ENCODE assay signal across 7 cellular contexts in the genomic region with DNA sequence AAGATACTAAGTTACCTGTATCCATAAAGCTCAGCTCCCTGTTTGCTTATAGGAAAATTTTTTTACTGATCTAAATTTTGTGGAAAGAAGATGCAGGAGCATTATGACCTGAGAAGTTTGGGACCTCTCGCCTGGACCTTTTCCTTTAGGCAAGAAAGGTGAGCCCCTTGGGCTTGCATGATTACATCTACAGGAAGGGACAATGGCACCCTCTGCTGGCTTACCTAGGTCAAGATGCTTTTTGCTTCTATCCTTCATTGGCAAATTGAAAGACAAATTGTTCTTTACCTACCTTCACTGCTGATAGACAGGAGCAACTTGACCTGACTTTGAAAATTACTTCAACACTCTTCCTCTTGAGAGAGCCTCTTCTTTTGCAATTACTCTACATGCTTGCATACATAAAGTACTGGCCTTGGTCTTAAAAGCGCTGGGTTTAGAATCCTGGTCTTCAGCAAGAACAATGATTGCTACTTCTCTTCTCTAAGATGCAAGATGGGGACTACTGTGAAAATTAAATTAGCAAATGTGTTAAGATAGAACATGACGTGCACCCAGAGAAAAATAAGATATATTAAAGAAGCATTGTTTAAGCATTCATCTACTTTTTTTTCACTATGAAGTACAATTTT.
A peak's percentile ranks its signal among the peaks of the same experiment; 100 is the strongest.
DNase-seq lines count a peak whose midpoint lies in the region; ATAC-seq and TF ChIP-seq lines count a peak whose summit lies in the region.

No MANE protein-coding gene starts in this region.

- H2AFZ ChIP-seq in PC-9 = no peak overlapping the region

- CTCF ChIA-PET in PC-9 (lab: Charles Lee) = interaction anchor here (0.7 kb wide), 1 partner anchor 24 kb away, joined by 15 read pairs; no protein-coding TSS in a partner anchor

- DNase-seq in GM12865 (ENCODE audit: low read depth) (peak; percentile 56), PC-9 (peak in 1 of 2 experiments; percentile 39), fibroblast of mammary gland (ENCODE audit: low read depth) (peak; percentile 59), retinal pigment epithelial cell (ENCODE audit: low read depth) (no peak)
- DNase-seq in activated T-helper 2 cell treated with anti-CD3 and anti-CD28 coated beads, Interferon-gamma antibody, Interleukin-2, Interleukin-4, amounts not matched to agents 10 μg/mL and 5 μg/mL and 100 μg/mL, durations not matched to agents 14 hours and 24 hours and 36 hours (ENCODE audit: low spot score) = no peak

- H3K4me3 Mint-ChIP-seq in activated T-helper 2 cell treated with anti-CD3 and anti-CD28 coated beads, Interferon-gamma antibody, Interleukin-2, Interleukin-4, amounts not matched to agents 10 μg/mL and 5 μg/mL and 100 μg/mL, durations not matched to agents 14 hours and 24 hours and 36 hours (ENCODE audit: low read depth) = no peak overlapping the region

- TF ChIP-seq CTCF in GM12865 (IDR thresholded peaks at IDR 0.05; ENCODE audit: insufficient read depth, low read depth, low read length, missing control alignments) = peak; percentile 61
- TF ChIP-seq CTCF in PC-9 (conservative IDR thresholded peaks at IDR 0.05) = peak; percentile 79
- peak; percentile 79 for TF ChIP-seq CTCF in fibroblast of mammary gland (conservative IDR thresholded peaks at IDR 0.05; ENCODE audit: control insufficient read depth, insufficient read depth, low read depth, low read length)
- peak; percentile 87 for TF ChIP-seq CTCF in retinal pigment epithelial cell (conservative IDR thresholded peaks at IDR 0.05; ENCODE audit: low read depth, low read length)

- no peak overlapping the region for H3K4me2 ChIP-seq in PC-9

- H3K36me3 ChIP-seq in PC-9 (ENCODE audit: low read depth) = no peaks in the 10 kb centered on the region

- no peaks in the 10 kb centered on the region for H3K4me1 Mint-ChIP-seq in activated T-helper 2 cell treated with anti-CD3 and anti-CD28 coated beads, Interferon-gamma antibody, Interleukin-2, Interleukin-4, amounts not matched to agents 10 μg/mL and 5 μg/mL and 100 μg/mL, durations not matched to agents 14 hours and 24 hours and 36 hours (ENCODE audit: low read depth)

- H3K79me2 ChIP-seq in PC-9 (ENCODE audit: low read depth) = no peaks in the 10 kb centered on the region

- POLR2A ChIA-PET in PC-9 (lab: Charles Lee; ENCODE audit: unreplicated experiment) = no interaction called here

- H3K27me3 Mint-ChIP-seq in activated T-helper 2 cell treated with anti-CD3 and anti-CD28 coated beads, Interferon-gamma antibody, Interleukin-2, Interleukin-4, amounts not matched to agents 10 μg/mL and 5 μg/mL and 100 μg/mL, durations not matched to agents 14 hours and 24 hours and 36 hours (ENCODE audit: low read depth) = no peaks in the 10 kb centered on the region

- intact Hi-C loops in PC-9 (cut with micrococcal nuclease; ENCODE audit: unreplicated experiment) = loop anchor here (1.0 to 5.0 kb wide), 2 partner anchors 456 to 504 kb away; no protein-coding TSS in a partner anchor
- intact Hi-C loops in activated T-helper 2 cell treated with anti-CD3 and anti-CD28 coated beads, Interferon-gamma antibody, Interleukin-2, Interleukin-4, amounts not matched to agents 10 μg/mL and 5 μg/mL and 100 μg/mL, durations not matched to agents 14 hours and 24 hours and 36 hours (cut with micrococcal nuclease) = no loop called here

- H3K9me2 ChIP-seq in PC-9 (ENCODE audit: insufficient read depth) = no peaks in the 10 kb centered on the region

- peaks cover 12% of the 10 kb centered on the region for H3K9me3 Mint-ChIP-seq in activated T-helper 2 cell treated with anti-CD3 and anti-CD28 coated beads, Interferon-gamma antibody, Interleukin-2, Interleukin-4, amounts not matched to agents 10 μg/mL and 5 μg/mL and 100 μg/mL, durations not matched to agents 14 hours and 24 hours and 36 hours

- H3K27ac ChIP-seq in PC-9 = no peak overlapping the region

- H3K4me3 ChIP-seq in GM12865 (ENCODE audit: low read depth, low read length) (no peak overlapping the region), PC-9 (no peak overlapping the region), fibroblast of mammary gland (ENCODE audit: control insufficient read depth, low read depth, low read length) (no peak overlapping the region), retinal pigment epithelial cell (ENCODE audit: low read length) (no peak overlapping the region)

- no peaks in the 10 kb centered on the region for H4K20me1 ChIP-seq in PC-9 (ENCODE audit: insufficient read depth)

- H3F3A ChIP-seq in PC-9 (ENCODE audit: insufficient read depth, low read depth) = no peaks in the 10 kb centered on the region

- no peaks in the 10 kb centered on the region for H3K9me3 ChIP-seq in PC-9 (ENCODE audit: insufficient read depth, low read depth)

- peak; percentile 70 for ATAC-seq in HG02642 (IDR thresholded peaks at IDR 0.05; ENCODE audit: poor library complexity, unreplicated experiment)
- ATAC-seq in HG03135 (IDR thresholded peaks at IDR 0.05; ENCODE audit: unreplicated experiment) = no peak

- H3K27me3 ChIP-seq in PC-9 (ENCODE audit: insufficient read depth, low read depth) = no peaks in the 10 kb centered on the region

- no peaks in the 10 kb centered on the region for H3K36me3 Mint-ChIP-seq in activated T-helper 2 cell treated with anti-CD3 and anti-CD28 coated beads, Interferon-gamma antibody, Interleukin-2, Interleukin-4, amounts not matched to agents 10 μg/mL and 5 μg/mL and 100 μg/mL, durations not matched to agents 14 hours and 24 hours and 36 hours (ENCODE audit: low read depth)

- H3K27ac Mint-ChIP-seq in activated T-helper 2 cell treated with anti-CD3 and anti-CD28 coated beads, Interferon-gamma antibody, Interleukin-2, Interleukin-4, amounts not matched to agents 10 μg/mL and 5 μg/mL and 100 μg/mL, durations not matched to agents 14 hours and 24 hours and 36 hours = no peak overlapping the region

- BruUV-seq in PC-9 (replicated peaks; lab: Mats Ljungman, UMichigan) = no TSS peak

- no peaks in the 10 kb centered on the region for H3K4me1 ChIP-seq in PC-9 (replicated peaks; ENCODE audit: insufficient read depth)

Comparison
In these comparisons a context has a peak if more than half of its experiments do, and no peak if none do; other contexts are left out.
1. DNase-seq: peak in GM12865 (single experiment) and fibroblast of mammary gland (single experiment); none in retinal pigment epithelial cell (single experiment) and activated T-helper 2 cell treated with anti-CD3 and anti-CD28 coated beads, Interferon-gamma antibody, Interleukin-2, Interleukin-4, amounts not matched to agents 10 μg/mL and 5 μg/mL and 100 μg/mL, durations not matched to agents 14 hours and 24 hours and 36 hours (single experiment).
2. Peak in every context shown above with its lines, with median percentiles within 50 percentile points of each other: CTCF ChIP-seq.